Comparison of ENCODE assay signal across 22 cellular contexts in genomic region chr5:19498852-19499251, GRCh38.
"Had no signal": no experiment of that assay in that cellular context is flagged by ENCODE, and none has a peak within 500 bp of the region (broad histone marks: within the 10 kb centered on the region; RNA-seq: fewer than 3 reads in every experiment).

No MANE protein-coding gene starts in this region.

- H3K9me3 Mint-ChIP-seq: activated T-helper 17 cell treated with anti-CD3 and anti-CD28 coated beads, Interleukin-2, amount 50 U/mL, for 72 hours; naive B cell; stimulated activated memory B cell treated with anti-CD40 and anti-IgM and Interleukin-4, amounts not matched to agents 10 μg/mL and 1 μg/mL and 100 μg/mL, for 72 hours had no signal

- H3K4me3 Mint-ChIP-seq: activated B cell treated with CpG ODN at 0.5 μM for 24 hours; activated CD4-positive, alpha-beta T cell treated with anti-CD3 and anti-CD28 coated beads for 36 hours; activated T-cell treated with anti-CD3 and anti-CD28 coated beads, Interleukin-2, amount 50 U/mL, for 24 hours; activated T-helper 17 cell treated with anti-CD3 and anti-CD28 coated beads, Interleukin-2, amount 50 U/mL, for 72 hours; central memory CD8-positive, alpha-beta T cell; naive B cell; stimulated activated memory B cell treated with anti-CD40 and anti-IgM and Interleukin-4, amounts not matched to agents 10 μg/mL and 1 μg/mL and 100 μg/mL, for 72 hours had no signal

- DNase-seq: activated B cell treated with CpG ODN at 0.5 μM for 24 hours; activated CD4-positive, alpha-beta T cell treated with anti-CD3 and anti-CD28 coated beads for 36 hours; activated CD4-positive, alpha-beta T cell treated with anti-CD3 and anti-CD28 coated beads, Interleukin-2, amount 50 U/mL, for 4 hours; activated CD8-positive, alpha-beta memory T cell treated with anti-CD3 and anti-CD28 coated beads for 24 hours; activated CD8-positive, alpha-beta memory T cell treated with anti-CD3 and anti-CD28 coated beads, Interleukin-2, amount 50 U/mL, for 4 hours; activated T-cell treated with anti-CD3 and anti-CD28 coated beads, Interleukin-2, amount 50 U/mL, for 24 hours; brain microvascular endothelial cell; foreskin fibroblast; kidney; lower lobe of right lung; naive B cell; occipital lobe; posterior cingulate gyrus; small intestine; stimulated activated CD4-positive, alpha-beta T cell treated with anti-CD3 and anti-CD28 coated beads, Interleukin-15, amount 100 ng/mL, for 24 hours; stomach; T-helper 9 cell had no signal

- H3K36me3 Mint-ChIP-seq: activated naive CD4-positive, alpha-beta T cell treated with anti-CD3 and anti-CD28 coated beads, Interleukin-2, amount 50 U/mL, for 72 hours; naive B cell; stimulated activated memory B cell treated with anti-CD40 and anti-IgM and Interleukin-4, amounts not matched to agents 10 μg/mL and 1 μg/mL and 100 μg/mL, for 72 hours had no signal

- H3K27me3 Mint-ChIP-seq: activated B cell treated with CpG ODN at 0.5 μM for 24 hours; activated CD4-positive, alpha-beta T cell treated with anti-CD3 and anti-CD28 coated beads for 36 hours; activated T-cell treated with anti-CD3 and anti-CD28 coated beads, Interleukin-2, amount 50 U/mL, for 24 hours; activated T-helper 17 cell treated with anti-CD3 and anti-CD28 coated beads, Interleukin-2, amount 50 U/mL, for 72 hours; central memory CD8-positive, alpha-beta T cell; naive B cell; stimulated activated memory B cell treated with anti-CD40 and anti-IgM and Interleukin-4, amounts not matched to agents 10 μg/mL and 1 μg/mL and 100 μg/mL, for 72 hours had no signal

- H3K4me1 Mint-ChIP-seq: activated B cell treated with CpG ODN at 0.5 μM for 24 hours; activated CD4-positive, alpha-beta T cell treated with anti-CD3 and anti-CD28 coated beads for 36 hours; activated T-helper 17 cell treated with anti-CD3 and anti-CD28 coated beads, Interleukin-2, amount 50 U/mL, for 72 hours; central memory CD8-positive, alpha-beta T cell; naive B cell; stimulated activated memory B cell treated with anti-CD40 and anti-IgM and Interleukin-4, amounts not matched to agents 10 μg/mL and 1 μg/mL and 100 μg/mL, for 72 hours had no signal

- ATAC-seq: activated CD4-positive, alpha-beta T cell treated with anti-CD3 and anti-CD28 coated beads for 36 hours; activated naive CD4-positive, alpha-beta T cell treated with anti-CD3 and anti-CD28 coated beads, Interleukin-2, amount 50 U/mL, for 72 hours; activated T-helper 17 cell treated with anti-CD3 and anti-CD28 coated beads, Interleukin-2, amount 50 U/mL, for 72 hours; lower lobe of right lung; sciatic nerve; stimulated activated memory B cell treated with anti-CD40 and anti-IgM and Interleukin-4, amounts not matched to agents 10 μg/mL and 1 μg/mL and 100 μg/mL, for 72 hours had no signal

- H3K27ac Mint-ChIP-seq: activated B cell treated with CpG ODN at 0.5 μM for 24 hours; activated CD4-positive, alpha-beta T cell treated with anti-CD3 and anti-CD28 coated beads for 36 hours; activated naive CD4-positive, alpha-beta T cell treated with anti-CD3 and anti-CD28 coated beads, Interleukin-2, amount 50 U/mL, for 72 hours; activated T-cell treated with anti-CD3 and anti-CD28 coated beads, Interleukin-2, amount 50 U/mL, for 24 hours; activated T-helper 17 cell treated with anti-CD3 and anti-CD28 coated beads, Interleukin-2, amount 50 U/mL, for 72 hours; naive B cell; stimulated activated memory B cell treated with anti-CD40 and anti-IgM and Interleukin-4, amounts not matched to agents 10 μg/mL and 1 μg/mL and 100 μg/mL, for 72 hours had no signal
